ENCODE assay signal across 25 cellular contexts in genomic region chr6:114453737-114454276, GRCh38.
"Had no signal": no experiment of that assay in that cellular context is flagged by ENCODE, and none has a peak within 500 bp of the region (broad histone marks: within the 10 kb centered on the region; RNA-seq: fewer than 3 reads in every experiment).

No MANE protein-coding gene starts in this region.

- DNase-seq: heart right ventricle; islet precursor cell; left ventricle myocardium inferior; midbrain; mucosa of descending colon; naive thymus-derived CD4-positive, alpha-beta T cell; occipital lobe; psoas muscle; right lobe of liver; stimulated activated CD4-positive, alpha-beta T cell treated with anti-CD3 and anti-CD28 coated beads, Interleukin-1b, Interleukin-23, amount 100 ng/mL, for 48 hours; stimulated activated CD4-positive, alpha-beta T cell treated with anti-CD3 and anti-CD28 coated beads, Interleukin-2, amount 100 ng/mL, for 48 hours; stimulated activated naive B cell treated with anti-CD40 and anti-IgM and Interleukin-4, amounts not matched to agents 10 μg/mL and 1 μg/mL and 100 μg/mL, for 72 hours; stimulated activated naive CD8-positive, alpha-beta T cell treated with anti-CD3 and anti-CD28 coated beads, Interleukin-15, Interleukin-2, amounts not matched to agents 100 U/mL and 50 U/mL, for 24 hours; stomach; testis; tibial artery; uterus had no signal

- H3K4me1 Mint-ChIP-seq: naive thymus-derived CD4-positive, alpha-beta T cell; stimulated activated naive B cell treated with anti-CD40 and anti-IgM and Interleukin-4, amounts not matched to agents 10 μg/mL and 1 μg/mL and 100 μg/mL, for 72 hours had no signal

- H3K27me3 ChIP-seq: heart right ventricle, hepatocyte, neural progenitor cell, neutrophil, right atrium auricular region, right lobe of liver, stomach, testis, tibial artery, uterus had no signal

- H3K27ac ChIP-seq: heart right ventricle, hepatocyte, left ventricle myocardium inferior, neural progenitor cell, neutrophil, parathyroid adenoma, psoas muscle, right atrium auricular region, right lobe of liver, stomach, testis, tibial artery, uterus had no signal

- H3K36me3 ChIP-seq: heart right ventricle, left ventricle myocardium inferior, neural progenitor cell, neutrophil, right atrium auricular region, right lobe of liver, stomach, tibial artery, uterus had no signal

- H3K9ac ChIP-seq: neural progenitor cell, parathyroid adenoma had no signal

- H3K4me3 ChIP-seq: heart right ventricle, hepatocyte, left ventricle myocardium inferior, lung, mucosa of descending colon, neural progenitor cell, psoas muscle, right atrium auricular region, right lobe of liver, smooth muscle cell, stomach, testis, tibial artery, uterus had no signal

- H3K4me2 ChIP-seq: hepatocyte, neural progenitor cell, smooth muscle cell had no signal

- H3K9me3 ChIP-seq: heart right ventricle, left ventricle myocardium inferior, mucosa of descending colon, neutrophil, psoas muscle, right atrium auricular region, right lobe of liver, stomach, testis, tibial artery, uterus had no signal

- H2AFZ ChIP-seq: hepatocyte, neural progenitor cell, parathyroid adenoma had no signal

- H3K4me3 Mint-ChIP-seq: naive thymus-derived CD4-positive, alpha-beta T cell; natural killer cell treated with Interleukin-12 subunit alpha and Interleukin-12 subunit beta and Interleukin-15 and Interleukin-18, amount 100 ng/mL, for 72 hours; neural progenitor cell; stimulated activated naive B cell treated with anti-CD40 and anti-IgM and Interleukin-4, amounts not matched to agents 10 μg/mL and 1 μg/mL and 100 μg/mL, for 72 hours had no signal

- H3K36me3 Mint-ChIP-seq: naive thymus-derived CD4-positive, alpha-beta T cell; natural killer cell treated with Interleukin-12 subunit alpha and Interleukin-12 subunit beta and Interleukin-15 and Interleukin-18, amount 100 ng/mL, for 72 hours; neural progenitor cell; stimulated activated naive B cell treated with anti-CD40 and anti-IgM and Interleukin-4, amounts not matched to agents 10 μg/mL and 1 μg/mL and 100 μg/mL, for 72 hours had no signal

- H3K4me1 ChIP-seq: heart right ventricle, left ventricle myocardium inferior, parathyroid adenoma, psoas muscle, right atrium auricular region, right lobe of liver, stomach, testis, tibial artery, uterus had no signal

- H3K27me3 Mint-ChIP-seq: naive thymus-derived CD4-positive, alpha-beta T cell; natural killer cell treated with Interleukin-12 subunit alpha and Interleukin-12 subunit beta and Interleukin-15 and Interleukin-18, amount 100 ng/mL, for 72 hours; stimulated activated naive B cell treated with anti-CD40 and anti-IgM and Interleukin-4, amounts not matched to agents 10 μg/mL and 1 μg/mL and 100 μg/mL, for 72 hours had no signal

- H3K79me2 ChIP-seq: hepatocyte, parathyroid adenoma had no signal

- H3K27ac Mint-ChIP-seq: naive thymus-derived CD4-positive, alpha-beta T cell; natural killer cell treated with Interleukin-12 subunit alpha and Interleukin-12 subunit beta and Interleukin-15 and Interleukin-18, amount 100 ng/mL, for 72 hours; neural progenitor cell; stimulated activated naive B cell treated with anti-CD40 and anti-IgM and Interleukin-4, amounts not matched to agents 10 μg/mL and 1 μg/mL and 100 μg/mL, for 72 hours had no signal

- ATAC-seq: heart right ventricle; naive thymus-derived CD4-positive, alpha-beta T cell; psoas muscle; right lobe of liver; stimulated activated naive CD8-positive, alpha-beta T cell treated with anti-CD3 and anti-CD28 coated beads, Interleukin-15, Interleukin-2, amounts not matched to agents 100 U/mL and 50 U/mL, for 24 hours had no signal

- H3K9me3 Mint-ChIP-seq: neural progenitor cell; stimulated activated naive B cell treated with anti-CD40 and anti-IgM and Interleukin-4, amounts not matched to agents 10 μg/mL and 1 μg/mL and 100 μg/mL, for 72 hours had no signal
